16 cellular contexts compared by ENCODE assay signal in the genomic region with DNA sequence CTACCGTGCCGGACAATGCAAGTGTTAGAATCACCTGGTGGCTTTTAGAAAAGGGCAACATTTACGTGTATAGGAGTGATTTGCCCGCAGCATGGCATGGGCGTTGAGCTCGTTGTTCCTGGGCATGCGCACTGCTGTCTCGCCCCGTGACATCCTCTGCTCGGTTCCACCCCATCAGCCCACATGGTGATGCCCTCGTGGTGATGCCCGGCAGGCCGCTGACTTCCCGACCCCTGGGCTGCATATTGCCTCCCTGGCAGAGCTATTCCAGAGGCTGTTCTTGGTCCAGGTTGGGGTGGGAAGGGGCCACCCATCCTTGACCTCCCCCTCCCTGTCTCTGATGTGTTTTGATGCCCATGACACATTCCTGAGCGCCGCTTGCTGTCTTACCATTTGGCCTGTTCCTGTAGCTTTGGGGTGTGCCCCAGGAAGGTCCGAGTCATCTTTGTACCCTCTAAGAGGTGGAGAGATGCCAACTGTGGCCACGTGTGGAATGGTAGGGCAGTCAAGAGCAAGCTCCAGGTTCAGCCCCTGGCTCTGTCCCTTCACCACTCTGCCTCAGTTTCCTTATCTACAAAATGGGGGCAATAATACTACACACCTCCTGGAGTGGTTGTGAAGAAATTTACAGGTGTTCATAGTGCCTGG. TPM values are rescaled to one million over a fixed set of nuclear protein-coding genes. Genes with fewer than 3 reads are reported as not detected.
DNase-seq lines count a peak whose midpoint lies in the region; ATAC-seq, FAIRE-seq and TF ChIP-seq lines count a peak whose summit lies in the region.
"Had no signal": no experiment of that assay in that cellular context is flagged by ENCODE, and none has a peak within 500 bp of the region (broad histone marks: within the 10 kb centered on the region; RNA-seq: fewer than 3 reads in every experiment).

No MANE protein-coding gene starts in this region.

- no peak for TF ChIP-seq CTCF in CD4-positive, alpha-beta T cell (IDR thresholded peaks at IDR 0.05)
- no peak for TF ChIP-seq CTCF in Loucy (conservative IDR thresholded peaks at IDR 0.05; ENCODE audit: low read length)

- H3K9ac ChIP-seq in Loucy (ENCODE audit: low read depth, low read length, poor library complexity, severe bottlenecking): no peak overlapping the region

- peaks cover 79% of the 10 kb centered on the region for H3K79me2 ChIP-seq in Loucy (ENCODE audit: insufficient read depth, low read length)

- peak overlapping the region; percentile 53 for H3K27ac Mint-ChIP-seq in CD4-positive, alpha-beta T cell
- H3K27ac Mint-ChIP-seq: mesothelial cell of epicardium had no signal

- FAIRE-seq in urothelium cell line (lab: Jason Lieb, UNC): no peak
- FAIRE-seq: pancreas had no signal

- ATAC-seq in CD4-positive, alpha-beta T cell (ENCODE audit: poor library complexity): no peak

- no peaks in the 10 kb centered on the region for H3K27me3 Mint-ChIP-seq in CD4-positive, alpha-beta T cell

- H3K36me3 Mint-ChIP-seq in CD4-positive, alpha-beta T cell (ENCODE audit: low read depth): peaks cover 22% of the 10 kb centered on the region
- H3K36me3 Mint-ChIP-seq: mesothelial cell of epicardium had no signal

- H3K4me2 ChIP-seq in Loucy (ENCODE audit: low read depth, low read length, poor library complexity, severe bottlenecking): peak overlapping the region; percentile 19

- no peak overlapping the region for H2AFZ ChIP-seq in Loucy (ENCODE audit: low read length)

- H3K27ac ChIP-seq in CD4-positive, alpha-beta T cell (ENCODE audit: low read depth, low read length): no peak overlapping the region
- H3K27ac ChIP-seq in epithelial cell of prostate: peak overlapping the region; percentile 79
- H3K27ac ChIP-seq: brain microvascular endothelial cell, testis had no signal

- H3K4me1 ChIP-seq in Loucy (ENCODE audit: insufficient read depth, low read length, poor library complexity, severe bottlenecking): peaks cover 37% of the 10 kb centered on the region

- POLR2A ChIA-PET in CD4-positive, alpha-beta T cell (lab: Charles Lee): no interaction called here

- no peak for DNase-seq in CD4-positive, alpha-beta T cell
- no peak for DNase-seq in epithelial cell of prostate (ENCODE audit: low read depth, low spot score)
- DNase-seq in renal cortical epithelial cell (ENCODE audit: low read depth): peak; percentile 20
- DNase-seq in GM03348 (ENCODE audit: low spot score): no peak
- no peak for DNase-seq in activated CD4-positive, alpha-beta T cell treated with anti-CD3 and anti-CD28 coated beads, Interleukin-2, amount 50 U/mL, for 4 hours
- no peak for DNase-seq in HT-29 (ENCODE audit: low spot score)
- no peak for DNase-seq in urothelium cell line (ENCODE audit: low spot score)
- DNase-seq: activated CD4-positive, alpha-beta T cell treated with anti-CD3 and anti-CD28 coated beads for 48 hours; brain microvascular endothelial cell; DND-41; effector memory CD4-positive, alpha-beta T cell; T-helper 2 cell; testis had no signal

- H3K36me3 ChIP-seq in Loucy (ENCODE audit: insufficient read depth, low read length): no peaks in the 10 kb centered on the region
- H3K36me3 ChIP-seq: brain microvascular endothelial cell, pancreas had no signal

- H3K4me1 Mint-ChIP-seq in CD4-positive, alpha-beta T cell (ENCODE audit: low read depth): peaks cover 43% of the 10 kb centered on the region

- H3K4me3 Mint-ChIP-seq in CD4-positive, alpha-beta T cell: peak overlapping the region; percentile 48
- H3K4me3 Mint-ChIP-seq: mesothelial cell of epicardium had no signal

- H4K20me1 ChIP-seq in Loucy (ENCODE audit: insufficient read depth, low read length, poor library complexity, severe bottlenecking): peaks cover 25% of the 10 kb centered on the region

- H3K4me3 ChIP-seq in Loucy (ENCODE audit: low read length, poor library complexity, severe bottlenecking): no peak overlapping the region
- H3K4me3 ChIP-seq: pancreas, testis had no signal

- no peaks in the 10 kb centered on the region for H3K9me3 Mint-ChIP-seq in CD4-positive, alpha-beta T cell
- H3K9me3 Mint-ChIP-seq: mesothelial cell of epicardium had no signal

- H3K27me3 ChIP-seq in CD4-positive, alpha-beta T cell (ENCODE audit: control insufficient read depth, insufficient read depth, low read length): no peaks in the 10 kb centered on the region
- no peaks in the 10 kb centered on the region for H3K27me3 ChIP-seq in Loucy (ENCODE audit: insufficient read depth, low read length, poor library complexity, severe bottlenecking)
- H3K27me3 ChIP-seq: brain microvascular endothelial cell, pancreas, testis had no signal

- intact Hi-C loops in CD4-positive, alpha-beta T cell (cut with DNase I, micrococcal nuclease): loop anchor here in 1 of 2 experiments (2.0 to 5.0 kb wide), 2 partner anchors 19 to 48 kb away; no protein-coding TSS in a partner anchor

- H3K9me2 ChIP-seq in Loucy (replicated peaks; ENCODE audit: low read depth, low read length): no peaks in the 10 kb centered on the region

- H3F3A ChIP-seq in Loucy (ENCODE audit: low read depth): no peaks in the 10 kb centered on the region

- CTCF ChIA-PET in CD4-positive, alpha-beta T cell (lab: Charles Lee): interaction anchor here (1.3 kb wide), 1 partner anchor 46 kb away, joined by 4 read pairs; no protein-coding TSS in a partner anchor

- H3K9me3 ChIP-seq in CD4-positive, alpha-beta T cell (ENCODE audit: control insufficient read depth, low read length): no peaks in the 10 kb centered on the region
- H3K9me3 ChIP-seq in Loucy (ENCODE audit: insufficient read depth, low read depth, low read length): no peaks in the 10 kb centered on the region
- H3K9me3 ChIP-seq: pancreas, testis had no signal

RNA-seq across cellular contexts. Expression of gene HIP1R, which starts 4.8 kb away (rescaled TPM):
- total RNA-seq in CD4-positive, alpha-beta T cell: 100 to 1,000 TPM; 184 to 185 TPM
- 90.6 and 93.9 TPM in 2 replicates for total RNA-seq in renal cortical epithelial cell
- 109 and 131 TPM in 2 replicates for total RNA-seq in HT-29 (2014; rRNA removed; shearing (Covaris generic))

RNA-seq across cellular contexts. Expression of gene VPS37B, which starts 55.9 kb away (rescaled TPM):
- total RNA-seq in CD4-positive, alpha-beta T cell: 100 to 1,000 TPM in 1 of 2 experiments, 10 to 100 TPM in 1; 97.7 to 104 TPM
- 14.1 and 25.8 TPM in 2 replicates for total RNA-seq in renal cortical epithelial cell
- total RNA-seq in HT-29 (2014; rRNA removed; shearing (Covaris generic)): 103 and 111 TPM in 2 replicates
